In genomic region chr16:52191533-52192134, GRCh38 we compare ENCODE assay signal across 8 cellular contexts.
DNase-seq lines count a peak whose midpoint lies in the region; ATAC-seq and TF ChIP-seq lines count a peak whose summit lies in the region.

No MANE protein-coding gene starts in this region.

- H3K9me3 Mint-ChIP-seq in activated CD4-positive, alpha-beta T cell treated with anti-CD3 and anti-CD28 coated beads, Interleukin-2, amount 10 ng/mL, durations not matched to agents 24 days and 14 days = no peaks in the 10 kb centered on the region
- H3K9me3 Mint-ChIP-seq in mesothelial cell of epicardium = no peaks in the 10 kb centered on the region

- intact Hi-C loops in activated CD4-positive, alpha-beta T cell treated with anti-CD3 and anti-CD28 coated beads, Interleukin-2, amount 10 ng/mL, durations not matched to agents 24 days and 14 days (cut with micrococcal nuclease) = no loop called here

- no peaks in the 10 kb centered on the region for H3K36me3 Mint-ChIP-seq in activated CD4-positive, alpha-beta T cell treated with anti-CD3 and anti-CD28 coated beads, Interleukin-2, amount 10 ng/mL, durations not matched to agents 24 days and 14 days (ENCODE audit: low read depth)
- H3K36me3 Mint-ChIP-seq in mesothelial cell of epicardium = no peaks in the 10 kb centered on the region

- no peak overlapping the region for H3K27ac Mint-ChIP-seq in activated CD4-positive, alpha-beta T cell treated with anti-CD3 and anti-CD28 coated beads, Interleukin-2, amount 10 ng/mL, durations not matched to agents 24 days and 14 days
- H3K27ac Mint-ChIP-seq in mesothelial cell of epicardium = no peak overlapping the region

- TF ChIP-seq CTCF in mesothelial cell of epicardium (IDR thresholded peaks at IDR 0.05; ENCODE audit: unreplicated experiment) = peak; percentile 89

- DNase-seq in DMS53 (lab: John Stamatoyannopoulos, UW) = peak; percentile 84
- peak; percentile 28 to 67 for DNase-seq in NCI-H446 (lab: John Stamatoyannopoulos, UW)
- peak; percentile 82 for DNase-seq in activated CD4-positive, alpha-beta T cell treated with anti-CD3 and anti-CD28 coated beads, Interleukin-2, amount 10 ng/mL, durations not matched to agents 24 days and 14 days
- DNase-seq in effector CD4-positive, alpha-beta T cell = peak; percentile 18
- peak; percentile 46 to 82 for DNase-seq in mesothelial cell of epicardium (ENCODE audit: low spot score in 2 of 2, unreplicated experiment in 2 of 2)
- peak; percentile 2 to 7 for DNase-seq in stimulated activated CD8-positive, alpha-beta memory T cell treated with anti-CD3 and anti-CD28 coated beads, Interleukin-4, amount 100 ng/mL, for 4 hours (ENCODE audit: low read depth in 2 of 2, low spot score in 1 of 2)
- DNase-seq in 8988T = no peak

- H3K27me3 Mint-ChIP-seq in activated CD4-positive, alpha-beta T cell treated with anti-CD3 and anti-CD28 coated beads, Interleukin-2, amount 10 ng/mL, durations not matched to agents 24 days and 14 days = no peaks in the 10 kb centered on the region
- peaks cover 53% of the 10 kb centered on the region for H3K27me3 Mint-ChIP-seq in mesothelial cell of epicardium (ENCODE audit: low read depth)

- no peak overlapping the region for H3K4me3 Mint-ChIP-seq in activated CD4-positive, alpha-beta T cell treated with anti-CD3 and anti-CD28 coated beads, Interleukin-2, amount 10 ng/mL, durations not matched to agents 24 days and 14 days
- H3K4me3 Mint-ChIP-seq in mesothelial cell of epicardium = no peak overlapping the region

- no peaks in the 10 kb centered on the region for H3K4me1 Mint-ChIP-seq in activated CD4-positive, alpha-beta T cell treated with anti-CD3 and anti-CD28 coated beads, Interleukin-2, amount 10 ng/mL, durations not matched to agents 24 days and 14 days
- no peaks in the 10 kb centered on the region for H3K4me1 Mint-ChIP-seq in mesothelial cell of epicardium

- peak; percentile 75 for ATAC-seq in HG02885 (IDR thresholded peaks at IDR 0.05; ENCODE audit: poor library complexity, unreplicated experiment)
